Comparison of ENCODE assay signal across 25 cellular contexts in genomic region chr9:126666155-126666803, GRCh38. TPM values are rescaled to one million over a fixed set of nuclear protein-coding genes. Genes with fewer than 3 reads are reported as not detected.
DNase-seq lines count a peak whose midpoint lies in the region; ATAC-seq, FAIRE-seq and TF ChIP-seq lines count a peak whose summit lies in the region.
"Had no signal": no experiment of that assay in that cellular context is flagged by ENCODE, and none has a peak within 500 bp of the region (broad histone marks: within the 10 kb centered on the region; RNA-seq: fewer than 3 reads in every experiment).

No MANE protein-coding gene starts in this region.

- TF ChIP-seq POLR2A in GM12891 (IDR thresholded peaks at IDR 0.05; ENCODE audit: low read depth, low read length) = no peak
- no peak for TF ChIP-seq POLR2A in H1 (IDR thresholded peaks at IDR 0.05; ENCODE audit: control extremely low read depth in 1 of 2, low read depth in 2 of 2, low read length in 2 of 2)
- TF ChIP-seq POLR2A in esophagus muscularis mucosa (IDR thresholded peaks at IDR 0.05; ENCODE audit: low read depth) = no peak

- intact Hi-C loops in esophagus muscularis mucosa (cut with DNase I) = no loop called here

- H2AFZ ChIP-seq in H1 (ENCODE audit: low read length) (no peak overlapping the region), neuronal stem cell (ENCODE audit: low read length) (no peak overlapping the region)
- H2AFZ ChIP-seq: GM23248 had no signal

- peak overlapping the region; percentile 57 for H2AK5ac ChIP-seq in H1 (ENCODE audit: low read depth, low read length)
- peak overlapping the region; percentile 36 for H2AK5ac ChIP-seq in neuronal stem cell (ENCODE audit: low read depth, low read length)

- H3K4me3 ChIP-seq in HEK293 (ENCODE audit: low read depth, low read length) = no peak overlapping the region
- H3K4me3 ChIP-seq in H1 (ENCODE audit: extremely low read depth in 1 of 4, insufficient read depth in 2 of 4, low read depth in 3 of 4, low read length in 4 of 4) = peak overlapping the region in 1 of 4 experiments; percentile 56; a peak in 1 of 8 replicates
- no peak overlapping the region for H3K4me3 ChIP-seq in neuronal stem cell (ENCODE audit: low read length in 2 of 2)
- H3K4me3 ChIP-seq in esophagus muscularis mucosa = no peak overlapping the region
- H3K4me3 ChIP-seq: cardiac muscle cell, GM23248, left lung, SK-N-MC, skin epidermis, testis had no signal

- H3K79me2 ChIP-seq in H1 (ENCODE audit: control insufficient read depth in 1 of 2, insufficient read depth in 2 of 2, low read length in 2 of 2) = no peaks in the 10 kb centered on the region

- no peak for DNase-seq in GM12891 (ENCODE audit: insufficient read length, low spot score)
- DNase-seq in H1 (ENCODE audit: low read depth in 1 of 2, low spot score in 2 of 2) = no peak
- DNase-seq in neuronal stem cell (ENCODE audit: low spot score) = no peak
- DNase-seq in activated naive CD4-positive, alpha-beta T cell treated with anti-CD3 and anti-CD28 coated beads, Interleukin-2, amount 50 U/mL, for 72 hours (ENCODE audit: low spot score in 2 of 2) = no peak
- DNase-seq in esophagus muscularis mucosa (ENCODE audit: extremely low spot score) = no peak
- DNase-seq: activated naive CD4-positive, alpha-beta T cell; activated T-cell treated with anti-CD3 and anti-CD28 coated beads, Interleukin-2, amount 50 U/mL, for 1 hour; amygdala; CD8-positive, alpha-beta T cell; cortex of kidney; GM23248; IMR-90; left lung; NCI-H1436; RPMI8226; stimulated activated CD4-positive, alpha-beta T cell treated with anti-CD3 and anti-CD28 coated beads, Interleukin-1b, Interleukin-23, amount 100 ng/mL, for 48 hours had no signal

- H2BK120ac ChIP-seq in H1 (replicated peaks; ENCODE audit: low read depth, low read length) (peak overlapping the region; percentile 47), neuronal stem cell (ENCODE audit: low read depth, low read length) (no peak overlapping the region)

- no peak for TF ChIP-seq CTCF in HEK293 (tag by site-specific recombination; IDR thresholded peaks at IDR 0.05)
- TF ChIP-seq CTCF in H1 (IDR thresholded peaks at IDR 0.05; ENCODE audit: control extremely low read depth in 1 of 3, insufficient read depth in 1 of 3, low read depth in 1 of 3, low read length in 3 of 3) = no peak
- TF ChIP-seq CTCF in esophagus muscularis mucosa (IDR thresholded peaks at IDR 0.05) = no peak

- H4K20me1 ChIP-seq in H1 (replicated peaks in 1 of 2; ENCODE audit: control insufficient read depth in 1 of 2, insufficient read depth in 2 of 2, low read length in 2 of 2) = no peaks in the 10 kb centered on the region

- H3K23ac ChIP-seq in H1 (ENCODE audit: insufficient read length) = no peak overlapping the region
- H3K23ac ChIP-seq in neuronal stem cell (ENCODE audit: low read depth, low read length, poor library complexity) = no peak overlapping the region

- H2BK12ac ChIP-seq in H1 (ENCODE audit: low read depth, low read length) (peak overlapping the region; percentile 99; the same call in 1 of the 2 replicates), neuronal stem cell (ENCODE audit: low read length) (peak overlapping the region; percentile 76)

- H3K23me2 ChIP-seq in H1 (ENCODE audit: low read depth, low read length) = 0 out of 2 replicates have a peak, but pooled peaks cover 2% of the 10 kb centered on the region

- POLR2A ChIA-PET in HEK293 (lab: Yijun Ruan, JAX) = no interaction called here
- POLR2A ChIA-PET in H1 (lab: Charles Lee; ENCODE audit: partially characterized antibody) = interaction anchor here (0.9 to 3.8 kb wide), 3 partner anchors 10 to 24 kb away, joined by 3 to 26 read pairs (median 5); no protein-coding TSS in a partner anchor

- H2BK5ac ChIP-seq in H1 (ENCODE audit: low read depth, low read length) (peak overlapping the region; percentile 98), neuronal stem cell (ENCODE audit: low read length) (peak overlapping the region; percentile 47)

- peaks cover 10% of the 10 kb centered on the region for H3K4me1 ChIP-seq in HEK293 (ENCODE audit: control insufficient read depth, insufficient read depth, low read length)
- H3K4me1 ChIP-seq in H1 (replicated peaks in 1 of 4; ENCODE audit: control insufficient read depth in 3 of 4, insufficient read depth in 4 of 4, low read length in 3 of 4) = peaks cover 14 to 54% (median 38%) of the 10 kb centered on the region in 4 experiments
- peaks cover 21 to 37% of the 10 kb centered on the region in 2 donors for H3K4me1 ChIP-seq in neuronal stem cell (ENCODE audit: control insufficient read depth in 2 of 2, insufficient read depth in 1 of 2, low read depth in 1 of 2, low read length in 2 of 2)
- H3K4me1 ChIP-seq in esophagus muscularis mucosa = peaks cover 7 to 16% (median 15%) of the 10 kb centered on the region in 4 donors

- H4K8ac ChIP-seq in H1 (ENCODE audit: extremely low read depth, insufficient read depth, low read length) (peak overlapping the region; percentile 74), neuronal stem cell (ENCODE audit: low read depth, low read length) (no peak overlapping the region)

- H2BK15ac ChIP-seq in H1 (ENCODE audit: low read length) = peak overlapping the region; percentile 100; the same call in 1 of the 2 replicates
- H2BK15ac ChIP-seq in neuronal stem cell (ENCODE audit: low read length) = peak overlapping the region; percentile 52

- H3K36me3 Mint-ChIP-seq in activated naive CD4-positive, alpha-beta T cell treated with anti-CD3 and anti-CD28 coated beads, Interleukin-2, amount 50 U/mL, for 72 hours = no peaks in the 10 kb centered on the region
- H3K36me3 Mint-ChIP-seq: CD8-positive, alpha-beta T cell; stimulated activated effector memory CD8-positive, alpha-beta T cell treated with anti-CD3 and anti-CD28 coated beads, Interleukin-12 subunit alpha, Interleukin-12 subunit beta, amount 100 ng/mL, for 72 hours had no signal

- no peak overlapping the region for H3K9ac ChIP-seq in H1 (replicated peaks in 1 of 4; ENCODE audit: extremely low read depth in 1 of 4, low read depth in 3 of 4, low read length in 3 of 4)
- H3K9ac ChIP-seq in neuronal stem cell (ENCODE audit: low read depth, low read length, poor library complexity) = peak overlapping the region; percentile 39
- H3K9ac ChIP-seq: GM23248 had no signal

- TF ChIP-seq RAD21 in H1 (IDR thresholded peaks at IDR 0.05 in 1 of 2, conservative IDR thresholded peaks at IDR 0.05 in 1 of 2; ENCODE audit: low read depth in 2 of 2, low read length in 2 of 2) = no peak

- no peaks in the 10 kb centered on the region for H3K9me3 ChIP-seq in HEK293 (ENCODE audit: control insufficient read depth, insufficient read depth, low read depth, low read length)
- H3K9me3 ChIP-seq in H1 (ENCODE audit: insufficient read depth in 2 of 2, low read depth in 1 of 2, low read length in 1 of 2) = no peaks in the 10 kb centered on the region
- peaks cover 0 to 5% of the 10 kb centered on the region in 2 donors for H3K9me3 ChIP-seq in neuronal stem cell (replicated peaks in 1 of 2; ENCODE audit: control insufficient read depth in 2 of 2, insufficient read depth in 1 of 2, low read depth in 1 of 2, low read length in 2 of 2)
- no peaks in the 10 kb centered on the region for H3K9me3 ChIP-seq in esophagus muscularis mucosa
- H3K9me3 ChIP-seq: left lung, testis had no signal

- peak overlapping the region; percentile 98 for H3K18ac ChIP-seq in H1 (ENCODE audit: extremely low read depth, low read length)
- H3K18ac ChIP-seq in neuronal stem cell (ENCODE audit: low read length) = peak overlapping the region; percentile 97

- ATAC-seq in HG02763 (IDR thresholded peaks at IDR 0.05; ENCODE audit: unreplicated experiment) = no peak
- ATAC-seq in activated naive CD4-positive, alpha-beta T cell treated with anti-CD3 and anti-CD28 coated beads, Interleukin-2, amount 50 U/mL, for 72 hours = no peak
- ATAC-seq: CD8-positive, alpha-beta T cell; left lung; stimulated activated effector memory CD8-positive, alpha-beta T cell treated with anti-CD3 and anti-CD28 coated beads, Interleukin-12 subunit alpha, Interleukin-12 subunit beta, amount 100 ng/mL, for 72 hours had no signal

- H4K5ac ChIP-seq in H1 (ENCODE audit: insufficient read length, low read depth, low read length) = peak overlapping the region; percentile 7

- peak overlapping the region; percentile 71 to 85; a peak in 3 of 4 replicates for H3K4me2 ChIP-seq in H1 (ENCODE audit: insufficient read depth in 1 of 2, low read depth in 2 of 2, low read length in 2 of 2)
- H3K4me2 ChIP-seq in neuronal stem cell (ENCODE audit: insufficient read depth, low read length, poor library complexity, severe bottlenecking) = peak overlapping the region; percentile 79

- H3K56ac ChIP-seq in H1 (replicated peaks; ENCODE audit: insufficient read length, low read depth, low read length) = no peak overlapping the region

- no peak overlapping the region for H3K14ac ChIP-seq in H1 (ENCODE audit: insufficient read length)
- H3K14ac ChIP-seq in neuronal stem cell (ENCODE audit: low read length) = peak overlapping the region; percentile 66

- no peak overlapping the region for H3K27ac ChIP-seq in HEK293 (ENCODE audit: extremely low read depth, low read depth, low read length)
- 0 out of 2 replicates have a peak overlapping the region, but pooled peaks have one; percentile 17 for H3K27ac ChIP-seq in H1 (ENCODE audit: low read depth, low read length)
- H3K27ac ChIP-seq in neuronal stem cell (replicated peaks; ENCODE audit: low read length) = no peak overlapping the region
- H3K27ac ChIP-seq in esophagus muscularis mucosa (replicated peaks in 1 of 4) = no peak overlapping the region
- H3K27ac ChIP-seq: cardiac muscle cell, GM23248, left lung, SK-N-MC, skin epidermis, testis had no signal

- H3K4ac ChIP-seq in H1 (replicated peaks; ENCODE audit: insufficient read length, low read depth, low read length) (peak overlapping the region; percentile 46), neuronal stem cell (ENCODE audit: low read length) (peak overlapping the region; percentile 26)

- no peaks in the 10 kb centered on the region for H3K36me3 ChIP-seq in HEK293 (ENCODE audit: control insufficient read depth in 2 of 2, insufficient read depth in 1 of 2, low read length in 2 of 2)
- H3K36me3 ChIP-seq in H1 (ENCODE audit: control insufficient read depth in 2 of 4, insufficient read depth in 4 of 4, low read length in 3 of 4) = no peaks in the 10 kb centered on the region
- H3K36me3 ChIP-seq in neuronal stem cell (replicated peaks in 1 of 2; ENCODE audit: control insufficient read depth in 2 of 2, insufficient read depth in 2 of 2, low read length in 2 of 2) = peaks cover 0 to 1% of the 10 kb centered on the region in 2 donors
- H3K36me3 ChIP-seq in esophagus muscularis mucosa = no peaks in the 10 kb centered on the region
- H3K36me3 ChIP-seq: cardiac muscle cell, left lung had no signal

- peak overlapping the region; percentile 98 for H2BK20ac ChIP-seq in H1 (ENCODE audit: low read length)

- CTCF ChIA-PET in HEK293 (lab: Yijun Ruan, JAX) (interaction anchor here (0.8 to 1.7 kb wide), 5 partner anchors 24 to 169 kb away, joined by 3 to 7 read pairs (median 4); no protein-coding TSS in a partner anchor), H1 (lab: Charles Lee; ENCODE audit: partially characterized antibody) (interaction anchor here (1.0 to 5.2 kb wide), 14 partner anchors 10 to 113 kb away, joined by 3 to 64 read pairs (median 6); no protein-coding TSS in a partner anchor)

- H4K91ac ChIP-seq in H1 (replicated peaks; ENCODE audit: insufficient read length, low read length) (peak overlapping the region; percentile 71), neuronal stem cell (ENCODE audit: low read depth, low read length, poor library complexity) (peak overlapping the region; percentile 2)

- H3K79me1 ChIP-seq in H1 (ENCODE audit: low read depth, low read length) = no peaks in the 10 kb centered on the region
- no peaks in the 10 kb centered on the region for H3K79me1 ChIP-seq in neuronal stem cell (ENCODE audit: low read depth, low read length)

- FAIRE-seq in GM12891 (lab: Jason Lieb, UNC) = peak; percentile 91
- no peak for FAIRE-seq in H1 (lab: Jason Lieb, UNC)
- FAIRE-seq: G401.6 had no signal

- H3K27me3 ChIP-seq in H1 (replicated peaks in 1 of 4; ENCODE audit: control insufficient read depth in 3 of 4, extremely low read depth in 1 of 4, insufficient read depth in 3 of 4, low read length in 3 of 4) (peaks cover 0 to 6% (median 2%) of the 10 kb centered on the region in 4 experiments; a peak in 4 of 7 replicates), neuronal stem cell (ENCODE audit: control insufficient read depth in 3 of 3, insufficient read depth in 3 of 3, low read depth in 1 of 3, low read length in 3 of 3) (peaks cover 4 to 66% (median 46%) of the 10 kb centered on the region in 3 experiments), esophagus muscularis mucosa (peaks cover 0 to 90% (median 15%) of the 10 kb centered on the region in 4 donors)
- H3K27me3 ChIP-seq: testis had no signal

- TF ChIP-seq EP300 in H1 (IDR thresholded peaks at IDR 0.05; ENCODE audit: borderline replicate concordance in 1 of 2, low read depth in 2 of 2, low read length in 2 of 2) = no peak
- no peak for TF ChIP-seq EP300 in esophagus muscularis mucosa (IDR thresholded peaks at IDR 0.05)

- H3K27ac Mint-ChIP-seq in activated naive CD4-positive, alpha-beta T cell treated with anti-CD3 and anti-CD28 coated beads, Interleukin-2, amount 50 U/mL, for 72 hours = no peak overlapping the region
- H3K27ac Mint-ChIP-seq: CD8-positive, alpha-beta T cell; stimulated activated effector memory CD8-positive, alpha-beta T cell treated with anti-CD3 and anti-CD28 coated beads, Interleukin-12 subunit alpha, Interleukin-12 subunit beta, amount 100 ng/mL, for 72 hours had no signal

- WGBS in H1 (ENCODE audit: extremely low coverage in 1 of 2, insufficient coverage in 1 of 2, insufficient read length in 1 of 2, insufficient replicate concordance in 2 of 2, low coverage in 1 of 2, low lambda C conversion rate in 2 of 2, missing lambda C conversion rate in 1 of 2), 2 experiments = 73% methylated on average over 13 of the region's 13 CpGs; no CpG with 5 or more reads in 1 of the 2 experiments
- no CpG with 5 or more reads among the region's 13 CpGs for WGBS in neuronal stem cell (ENCODE audit: extremely low coverage in 2 of 2, insufficient read length in 2 of 2, insufficient replicate concordance in 1 of 2), 2 donors
- WGBS in esophagus muscularis mucosa = 74% methylated on average over 13 of the region's 13 CpGs

- no peaks in the 10 kb centered on the region for H3K9me3 Mint-ChIP-seq in activated naive CD4-positive, alpha-beta T cell treated with anti-CD3 and anti-CD28 coated beads, Interleukin-2, amount 50 U/mL, for 72 hours
- H3K9me3 Mint-ChIP-seq: CD8-positive, alpha-beta T cell; stimulated activated effector memory CD8-positive, alpha-beta T cell treated with anti-CD3 and anti-CD28 coated beads, Interleukin-12 subunit alpha, Interleukin-12 subunit beta, amount 100 ng/mL, for 72 hours had no signal

RNA-seq across cellular contexts. Expression of gene LMX1B, which starts 52.6 kb away (rescaled TPM):
- polyA plus RNA-seq in GM12891 (2012; ENCODE audit: low read depth, missing spikeins) = not detected
- 0.37 and 0.52 TPM in 2 replicates for total RNA-seq in H1 (2021; fragmentation: NEBNext Ultra II Directional; extraction: Animal tissue kit (Norgen Biotek cat#: 25700))
- 0.09 and 0.17 TPM in 2 replicates for polyA plus RNA-seq in H1 (2011; rRNA removed)
- polyA plus RNA-seq in H1 (2011; cell fraction: cytosol; rRNA removed) = 0.17 TPM
- 0.24 TPM for polyA plus RNA-seq in H1 (2011; cell fraction: nucleus; rRNA removed)
- polyA plus RNA-seq in H1 (2012, experiment 1 of 2) = 0.17 to 0.24 TPM (median 0.20 TPM) in 4 replicates
- 0.16 TPM for polyA plus RNA-seq in H1 (2012, experiment 2 of 2)
- polyA plus RNA-seq in H1 (2013, experiment 1 of 2) = 0.18 TPM
- polyA plus RNA-seq in H1 (2013, experiment 2 of 2) = 0.22 TPM
- 0.07 and 0.16 TPM in 2 replicates for polyA minus RNA-seq in H1 (2011; rRNA and poly(A)+ RNA removed)
- 0.44 TPM for polyA minus RNA-seq in H1 (2011; cell fraction: cytosol; rRNA and poly(A)+ RNA removed)
- 0.10 TPM for polyA minus RNA-seq in H1 (2011; cell fraction: nucleus; rRNA and poly(A)+ RNA removed)
- polyA plus RNA-seq in neuronal stem cell (2013, experiment 1 of 2) = 0.22 TPM
- 0.18 TPM for polyA plus RNA-seq in neuronal stem cell (2013, experiment 2 of 2)
- total RNA-seq in activated naive CD4-positive, alpha-beta T cell treated with anti-CD3 and anti-CD28 coated beads, Interleukin-2, amount 50 U/mL, for 72 hours = not detected
- total RNA-seq in esophagus muscularis mucosa = under 1 TPM; under 0.01 to 0.66 (median 0.24) TPM
- total RNA-seq: cardiac muscle cell; CD8-positive, alpha-beta T cell; GM23248; IMR-90; T-helper 2 cell treated with Interferon-gamma antibody and Interleukin-4, amounts not matched to agents 100 ng/mL and 5 ng/mL, for 36 hours had no signal
- polyA plus RNA-seq: cardiac muscle cell, GM23248, IMR-90 had no signal
